Comparison of ENCODE assay signal across 23 cellular contexts in the genomic region with DNA sequence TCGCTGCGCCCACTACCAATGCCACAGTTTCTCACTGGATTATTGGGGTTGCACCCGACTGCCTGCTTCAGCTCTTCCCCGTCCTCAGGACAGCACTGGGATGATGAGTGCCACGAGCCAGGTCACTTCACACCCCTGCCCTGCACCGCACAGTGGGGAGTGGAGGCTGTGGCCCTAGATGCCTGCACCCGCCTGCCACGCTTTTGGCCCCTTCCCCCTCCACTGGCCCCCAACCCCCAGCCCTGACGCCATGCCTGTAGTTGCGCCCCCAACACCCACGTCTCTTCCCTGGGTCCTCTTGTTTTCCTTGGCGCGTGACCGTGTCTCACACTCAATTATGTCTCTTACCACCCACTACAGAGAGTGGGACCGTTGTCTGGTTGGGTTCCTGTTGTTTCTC.
"Had no signal": no experiment of that assay in that cellular context is flagged by ENCODE, and none has a peak within 500 bp of the region (broad histone marks: within the 10 kb centered on the region; RNA-seq: fewer than 3 reads in every experiment).

No MANE protein-coding gene starts in this region.

- H3K9me3 ChIP-seq: breast epithelium, right lobe of liver, suprapubic skin, transverse colon had no signal

- H3K27ac ChIP-seq: neural progenitor cell, right lobe of liver, suprapubic skin, transverse colon had no signal

- H3K4me3 ChIP-seq: breast epithelium, neural progenitor cell, right lobe of liver, smooth muscle cell, suprapubic skin, transverse colon had no signal

- ATAC-seq: activated naive CD8-positive, alpha-beta T cell treated with anti-CD3 and anti-CD28 coated beads, Interleukin-2, amount 50 U/mL, for 24 hours; esophagus mucosa; left ventricle myocardium superior; right lobe of liver had no signal

- H3K36me3 ChIP-seq: breast epithelium, neural progenitor cell, right lobe of liver, suprapubic skin, transverse colon had no signal

- H3K27me3 ChIP-seq: breast epithelium, neural progenitor cell, right lobe of liver, suprapubic skin, transverse colon had no signal

- H3K4me1 ChIP-seq: right lobe of liver had no signal

- DNase-seq: activated CD4-positive, alpha-beta T cell treated with anti-CD3 and anti-CD28 coated beads for 48 hours; activated CD4-positive, alpha-beta T cell treated with anti-CD3 and anti-CD28 coated beads, Interleukin-2, amount 50 U/mL, for 48 hours; activated CD8-positive, alpha-beta memory T cell treated with anti-CD3 and anti-CD28 coated beads for 24 hours; activated gamma-delta T cell; activated naive CD8-positive, alpha-beta T cell treated with anti-CD3 and anti-CD28 coated beads, Interleukin-2, amount 50 U/mL, for 24 hours; amygdala; central memory CD4-positive, alpha-beta T cell; endodermal cell; foreskin fibroblast; hippocampal formation; left cardiac atrium; left ventricle myocardium superior; naive B cell; occipital lobe; right lobe of liver; stimulated activated CD4-positive, alpha-beta T cell treated with anti-CD3 and anti-CD28 coated beads, Interleukin-1b, Interleukin-23, amount 100 ng/mL, for 48 hours; stimulated activated naive CD4-positive, alpha-beta T cell; transverse colon had no signal
